ENCODE assay signal across 2 cellular contexts in genomic region chr1:67937651-67938050, GRCh38.
TF ChIP-seq lines count a peak whose summit lies in the region.

No MANE protein-coding gene starts in this region.

TF ChIP-seq in HEK293, 187 proteins besides CTCF, POLR2A, EP300 and RAD21:
- TF ChIP-seq KLF7 (tag by site-specific recombination; IDR thresholded peaks at IDR 0.05; ENCODE audit: borderline replicate concordance) (no peak), ZFHX2 (tag by site-specific recombination; conservative IDR thresholded peaks at IDR 0.05) (peak; percentile 23; the same call in 1 of the 2 replicates), EGR2 (tag by site-specific recombination; IDR thresholded peaks at IDR 0.05; ENCODE audit: low read depth) (peak; percentile 50)
TF ChIP-seq in HEK293: peak in this region for 2.

TF ChIP-seq in K562, 482 proteins besides CTCF, POLR2A, EP300 and RAD21:
- TF ChIP-seq ARID4B (CRISPR knock-in tag; IDR thresholded peaks at IDR 0.05) (no peak), CREB1 (IDR thresholded peaks at IDR 0.05) (no peak), CREB1 (CRISPR knock-in tag; IDR thresholded peaks at IDR 0.05) (no peak), EGR1 (conservative IDR thresholded peaks at IDR 0.05) (0 out of 2 replicates have a peak, but pooled peaks have one; percentile 27), BHLHE40 (IDR thresholded peaks at IDR 0.05; ENCODE audit: low read length) (no peak)
